In genomic region chr10:98150544-98150943, GRCh38 we compare ENCODE assay signal across 24 cellular contexts. TPM values are rescaled to one million over a fixed set of nuclear protein-coding genes. Genes with fewer than 3 reads are reported as not detected.
DNase-seq lines count a peak whose midpoint lies in the region; ATAC-seq and TF ChIP-seq lines count a peak whose summit lies in the region.
"Had no signal": no experiment of that assay in that cellular context is flagged by ENCODE, and none has a peak within 500 bp of the region (broad histone marks: within the 10 kb centered on the region; RNA-seq: fewer than 3 reads in every experiment).

No MANE protein-coding gene starts in this region.

- DNase-seq in AG04450 (ENCODE audit: low read depth, low spot score): peak; percentile 44
- peak; percentile 11 for DNase-seq in NCI-H2171 (lab: John Stamatoyannopoulos, UW)
- peak; percentile 50 for DNase-seq in epithelial cell of proximal tubule (ENCODE audit: low read depth)
- peak; percentile 61 for DNase-seq in myocyte (ENCODE audit: low read depth)
- DNase-seq in SHP77 (lab: John Stamatoyannopoulos, UW): no peak
- DNase-seq in activated T-cell treated with anti-CD3 and anti-CD28 coated beads, Interleukin-2, amount 50 U/mL, for 72 hours: no peak
- DNase-seq in NCI-H1694 (lab: John Stamatoyannopoulos, UW): no peak
- DNase-seq: activated CD4-positive, alpha-beta T cell treated with anti-CD3 and anti-CD28 coated beads, Interleukin-2, amount 50 U/mL, for 48 hours; activated gamma-delta T cell; DMS 273 treated with DMSO at 0.1 percent for 48 hours; effector memory CD4-positive, alpha-beta T cell; GDM1; head of caudate nucleus; left colon; MM.1S; NCI-H146; NCI-H748 treated with DMSO at 0.1 percent for 48 hours had no signal

- no peak overlapping the region for H3K27ac Mint-ChIP-seq in activated T-cell treated with anti-CD3 and anti-CD28 coated beads, Interleukin-2, amount 50 U/mL, for 72 hours
- H3K27ac Mint-ChIP-seq: mesothelial cell of epicardium; natural killer cell treated with Interleukin-12 subunit alpha and Interleukin-12 subunit beta and Interleukin-15 and Interleukin-18, amount 100 ng/mL, for 72 hours; WTC11 had no signal

- CTCF ChIA-PET in AG04450 (lab: Charles Lee): interaction anchor here (2.0 kb wide), 1 partner anchor 20 kb away, joined by 18 read pairs; no protein-coding TSS in a partner anchor

- H3K36me3 Mint-ChIP-seq in activated T-cell treated with anti-CD3 and anti-CD28 coated beads, Interleukin-2, amount 50 U/mL, for 72 hours (ENCODE audit: insufficient read depth in 2 of 2): peaks cover 36 to 52% of the 10 kb centered on the region in 2 donors

- H3K9me3 ChIP-seq in AG04450 (ENCODE audit: control insufficient read depth, insufficient read depth, low read length): peaks cover 2% of the 10 kb centered on the region; the same call in 1 of the 2 replicates

- POLR2A ChIA-PET in AG04450 (lab: Yijun Ruan, JAX): no interaction called here

- H3K4me3 ChIP-seq in AG04450 (ENCODE audit: low read depth, low read length) (no peak overlapping the region), epithelial cell of proximal tubule (ENCODE audit: low read depth, low read length) (no peak overlapping the region)
- H3K4me3 ChIP-seq: K562 had no signal

- peaks cover 15% of the 10 kb centered on the region for H3K4me1 Mint-ChIP-seq in activated T-cell treated with anti-CD3 and anti-CD28 coated beads, Interleukin-2, amount 50 U/mL, for 72 hours (ENCODE audit: low read depth)

- no peaks in the 10 kb centered on the region for H3K27me3 Mint-ChIP-seq in activated T-cell treated with anti-CD3 and anti-CD28 coated beads, Interleukin-2, amount 50 U/mL, for 72 hours (ENCODE audit: low read depth)
- H3K27me3 Mint-ChIP-seq: natural killer cell treated with Interleukin-12 subunit alpha and Interleukin-12 subunit beta and Interleukin-15 and Interleukin-18, amount 100 ng/mL, for 72 hours had no signal

- H3K27ac ChIP-seq in AG04450 (ENCODE audit: low read depth, low read length): no peak overlapping the region

- ATAC-seq in GM21528 (IDR thresholded peaks at IDR 0.05; ENCODE audit: low FRiP score, unreplicated experiment): no peak
- ATAC-seq in activated T-cell treated with anti-CD3 and anti-CD28 coated beads, Interleukin-2, amount 50 U/mL, for 72 hours (replicated peaks in 1 of 2): no peak
- ATAC-seq: esophagus mucosa; K562; left colon; natural killer cell treated with Interleukin-12 subunit alpha and Interleukin-12 subunit beta and Interleukin-15 and Interleukin-18, amount 100 ng/mL, for 72 hours; sciatic nerve; WTC11 had no signal

- no peak overlapping the region for H3K4me3 Mint-ChIP-seq in activated T-cell treated with anti-CD3 and anti-CD28 coated beads, Interleukin-2, amount 50 U/mL, for 72 hours
- H3K4me3 Mint-ChIP-seq: mesothelial cell of epicardium; natural killer cell treated with Interleukin-12 subunit alpha and Interleukin-12 subunit beta and Interleukin-15 and Interleukin-18, amount 100 ng/mL, for 72 hours; WTC11 had no signal

- peaks cover 24 to 28% of the 10 kb centered on the region in 2 donors for H3K9me3 Mint-ChIP-seq in activated T-cell treated with anti-CD3 and anti-CD28 coated beads, Interleukin-2, amount 50 U/mL, for 72 hours

- TF ChIP-seq CTCF in AG04450 (IDR thresholded peaks at IDR 0.05; ENCODE audit: low read depth, low read length) (no peak), epithelial cell of proximal tubule (conservative IDR thresholded peaks at IDR 0.05; ENCODE audit: low read depth, low read length) (no peak)

- no peaks in the 10 kb centered on the region for H3K27me3 ChIP-seq in AG04450 (ENCODE audit: control insufficient read depth, insufficient read depth, low read length)

RNA-seq across cellular contexts. Expression of gene R3HCC1L, which starts 16.1 kb away (rescaled TPM):
- 13.0 and 14.4 TPM in 2 replicates for polyA plus RNA-seq in AG04450 (2011; rRNA removed)
- polyA minus RNA-seq in AG04450 (2011; rRNA and poly(A)+ RNA removed): 10.6 and 19.2 TPM in 2 replicates
- total RNA-seq in epithelial cell of proximal tubule: 8.6 and 9.2 TPM in 2 replicates
- 10.8 and 12.2 TPM in 2 replicates for total RNA-seq in myocyte
- 5.7 TPM for polyA plus RNA-seq in myocyte (2012)
- 10 to 100 TPM; 18.4 to 24.0 TPM for total RNA-seq in activated T-cell treated with anti-CD3 and anti-CD28 coated beads, Interleukin-2, amount 50 U/mL, for 72 hours

Comparison
In these comparisons a context has a peak if more than half of its experiments do, and no peak if none do; other contexts are left out.
1. DNase-seq: peak in AG04450 (single experiment), NCI-H2171 (single experiment), epithelial cell of proximal tubule (single experiment) and myocyte (single experiment); none in SHP77 (0 of 2), activated T-cell treated with anti-CD3 and anti-CD28 coated beads, Interleukin-2, amount 50 U/mL, for 72 hours (0 of 2) and NCI-H1694 (single experiment).